Comparison of ENCODE assay signal across 1 cellular context in the genomic region with DNA sequence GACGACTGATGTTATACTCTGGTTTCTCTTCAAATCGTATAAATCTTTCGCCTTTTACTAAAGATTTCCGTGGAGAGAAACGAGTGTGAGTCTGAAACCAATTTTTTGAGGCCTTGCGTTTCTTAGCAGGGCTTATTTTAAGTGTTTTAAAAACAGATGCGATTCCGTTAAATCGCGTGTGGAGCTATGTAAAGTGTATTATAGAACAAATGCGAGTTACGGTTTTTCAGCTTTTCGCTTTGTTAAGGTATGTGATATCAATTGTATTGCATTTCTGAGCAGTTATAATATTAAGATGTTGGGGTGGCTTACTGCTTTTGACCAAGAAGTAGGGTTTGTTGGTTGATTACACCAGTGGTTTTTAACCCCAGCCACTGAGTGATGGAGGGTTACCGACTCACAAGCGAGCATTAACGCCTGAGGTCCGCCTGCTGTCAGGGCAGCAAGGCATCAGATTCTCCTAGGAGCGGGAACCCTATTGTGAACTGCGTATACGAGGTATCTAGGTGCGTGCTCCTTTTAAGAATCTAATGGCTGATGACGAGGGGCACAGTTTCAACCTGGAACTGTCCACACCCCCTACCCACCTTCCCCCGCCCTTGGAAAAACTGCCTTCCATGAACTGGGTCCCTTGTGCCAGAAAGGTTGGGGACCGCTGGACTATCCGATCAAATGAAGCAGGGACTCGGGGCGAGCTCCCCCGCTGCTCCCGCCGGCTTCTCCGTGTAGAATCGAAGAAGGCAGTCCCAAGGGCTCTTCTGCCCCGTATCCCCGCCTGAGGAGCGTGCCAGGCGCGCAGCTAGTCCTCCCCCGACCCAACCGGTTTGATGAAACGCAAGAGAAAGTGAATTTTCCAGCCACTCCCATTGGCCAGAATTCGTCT.
TF ChIP-seq lines count a peak whose summit lies in the region.

No MANE protein-coding gene starts in this region.

TF ChIP-seq in HEK293, 187 proteins besides CTCF, POLR2A, EP300 and RAD21 (continued from another document and continues in another):
- TF ChIP-seq, protein P1, sequence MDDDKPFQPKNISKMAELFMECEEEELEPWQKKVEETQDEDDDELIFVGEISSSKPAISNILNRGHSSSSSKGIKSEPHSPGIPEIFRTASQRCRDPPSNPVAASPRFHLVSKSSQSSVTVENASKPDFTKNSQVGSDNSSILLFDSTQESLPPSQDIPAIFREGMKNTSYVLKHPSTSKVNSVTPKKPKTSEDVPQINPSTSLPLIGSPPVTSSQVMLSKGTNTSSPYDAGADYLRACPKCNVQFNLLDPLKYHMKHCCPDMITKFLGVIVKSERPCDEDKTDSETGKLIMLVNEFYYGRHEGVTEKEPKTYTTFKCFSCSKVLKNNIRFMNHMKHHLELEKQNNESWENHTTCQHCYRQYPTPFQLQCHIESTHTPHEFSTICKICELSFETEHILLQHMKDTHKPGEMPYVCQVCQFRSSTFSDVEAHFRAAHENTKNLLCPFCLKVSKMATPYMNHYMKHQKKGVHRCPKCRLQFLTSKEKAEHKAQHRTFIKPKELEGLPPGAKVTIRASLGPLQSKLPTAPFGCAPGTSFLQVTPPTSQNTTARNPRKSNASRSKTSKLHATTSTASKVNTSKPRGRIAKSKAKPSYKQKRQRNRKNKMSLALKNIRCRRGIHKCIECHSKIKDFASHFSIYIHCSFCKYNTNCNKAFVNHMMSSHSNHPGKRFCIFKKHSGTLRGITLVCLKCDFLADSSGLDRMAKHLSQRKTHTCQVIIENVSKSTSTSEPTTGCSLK (tag by site-specific recombination; IDR thresholded peaks at IDR 0.05) = no peak
- TF ChIP-seq ZNF777 (tag by site-specific recombination; IDR thresholded peaks at IDR 0.05; ENCODE audit: borderline replicate concordance) = no peak
- no peak for TF ChIP-seq ZNF514 (tag by site-specific recombination; IDR thresholded peaks at IDR 0.05)
- TF ChIP-seq ZNF560 (tag by site-specific recombination; IDR thresholded peaks at IDR 0.05; ENCODE audit: borderline replicate concordance) = no peak
- TF ChIP-seq ZNF426 (tag by site-specific recombination; IDR thresholded peaks at IDR 0.05) = no peak
- TF ChIP-seq ZNF114 (tag by site-specific recombination; IDR thresholded peaks at IDR 0.05) = no peak
- TF ChIP-seq, protein P2, sequence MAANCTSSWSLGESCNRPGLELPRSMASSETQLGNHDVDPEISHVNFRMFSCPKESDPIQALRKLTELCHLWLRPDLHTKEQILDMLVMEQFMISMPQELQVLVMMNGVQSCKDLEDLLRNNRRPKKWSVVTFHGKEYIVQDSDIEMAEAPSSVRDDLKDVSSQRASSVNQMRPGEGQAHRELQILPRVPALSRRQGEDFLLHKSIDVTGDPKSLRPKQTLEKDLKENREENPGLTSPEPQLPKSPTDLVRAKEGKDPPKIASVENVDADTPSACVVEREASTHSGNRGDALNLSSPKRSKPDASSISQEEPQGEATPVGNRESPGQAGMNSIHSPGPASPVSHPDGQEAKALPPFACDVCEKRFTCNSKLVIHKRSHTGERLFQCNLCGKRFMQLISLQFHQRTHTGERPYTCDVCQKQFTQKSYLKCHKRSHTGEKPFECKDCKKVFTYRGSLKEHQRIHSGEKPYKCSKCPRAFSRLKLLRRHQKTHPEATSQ (tag by site-specific recombination; IDR thresholded peaks at IDR 0.05) = no peak
- TF ChIP-seq ZFP69B (tag by site-specific recombination; IDR thresholded peaks at IDR 0.05) = no peak
- no peak for TF ChIP-seq ZNF76 (tag by site-specific recombination; IDR thresholded peaks at IDR 0.05; ENCODE audit: borderline replicate concordance, low read depth)
- TF ChIP-seq ZNF394 (tag by site-specific recombination; IDR thresholded peaks at IDR 0.05; ENCODE audit: borderline replicate concordance) = peak; percentile 71
- no peak for TF ChIP-seq ZNF16 (tag by site-specific recombination; IDR thresholded peaks at IDR 0.05; ENCODE audit: low read depth)
- no peak for TF ChIP-seq ZNF221 (tag by site-specific recombination; IDR thresholded peaks at IDR 0.05; ENCODE audit: borderline replicate concordance)
- TF ChIP-seq MYNN (tag by site-specific recombination; IDR thresholded peaks at IDR 0.05; ENCODE audit: borderline replicate concordance) = no peak
- TF ChIP-seq ZNF561 (tag by site-specific recombination; IDR thresholded peaks at IDR 0.05; ENCODE audit: borderline replicate concordance) = 0 out of 2 replicates have a peak, but pooled peaks have one; percentile 21
- no peak for TF ChIP-seq KLF7 (tag by site-specific recombination; IDR thresholded peaks at IDR 0.05; ENCODE audit: borderline replicate concordance)
- TF ChIP-seq ZNF202 (tag by site-specific recombination; IDR thresholded peaks at IDR 0.05; ENCODE audit: borderline replicate concordance) = no peak
- TF ChIP-seq ZNF548 (tag by site-specific recombination; IDR thresholded peaks at IDR 0.05) = no peak
- no peak for TF ChIP-seq ZBTB1 (tag by site-specific recombination; IDR thresholded peaks at IDR 0.05)
- no peak for TF ChIP-seq ZNF776 (tag by site-specific recombination; IDR thresholded peaks at IDR 0.05; ENCODE audit: borderline replicate concordance)
- TF ChIP-seq, protein P3, sequence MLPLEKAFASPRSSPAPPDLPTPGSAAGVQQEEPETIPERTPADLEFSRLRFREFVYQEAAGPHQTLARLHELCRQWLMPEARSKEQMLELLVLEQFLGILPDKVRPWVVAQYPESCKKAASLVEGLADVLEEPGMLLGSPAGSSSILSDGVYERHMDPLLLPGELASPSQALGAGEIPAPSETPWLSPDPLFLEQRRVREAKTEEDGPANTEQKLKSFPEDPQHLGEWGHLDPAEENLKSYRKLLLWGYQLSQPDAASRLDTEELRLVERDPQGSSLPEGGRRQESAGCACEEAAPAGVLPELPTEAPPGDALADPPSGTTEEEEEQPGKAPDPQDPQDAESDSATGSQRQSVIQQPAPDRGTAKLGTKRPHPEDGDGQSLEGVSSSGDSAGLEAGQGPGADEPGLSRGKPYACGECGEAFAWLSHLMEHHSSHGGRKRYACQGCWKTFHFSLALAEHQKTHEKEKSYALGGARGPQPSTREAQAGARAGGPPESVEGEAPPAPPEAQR (tag by site-specific recombination; IDR thresholded peaks at IDR 0.05) = no peak
- TF ChIP-seq ZBTB7A (tag by site-specific recombination; IDR thresholded peaks at IDR 0.05; ENCODE audit: low read depth) = no peak; the same call in 1 of the 2 replicates
- no peak for TF ChIP-seq ZNF155 (tag by site-specific recombination; IDR thresholded peaks at IDR 0.05)
- TF ChIP-seq, protein P4, sequence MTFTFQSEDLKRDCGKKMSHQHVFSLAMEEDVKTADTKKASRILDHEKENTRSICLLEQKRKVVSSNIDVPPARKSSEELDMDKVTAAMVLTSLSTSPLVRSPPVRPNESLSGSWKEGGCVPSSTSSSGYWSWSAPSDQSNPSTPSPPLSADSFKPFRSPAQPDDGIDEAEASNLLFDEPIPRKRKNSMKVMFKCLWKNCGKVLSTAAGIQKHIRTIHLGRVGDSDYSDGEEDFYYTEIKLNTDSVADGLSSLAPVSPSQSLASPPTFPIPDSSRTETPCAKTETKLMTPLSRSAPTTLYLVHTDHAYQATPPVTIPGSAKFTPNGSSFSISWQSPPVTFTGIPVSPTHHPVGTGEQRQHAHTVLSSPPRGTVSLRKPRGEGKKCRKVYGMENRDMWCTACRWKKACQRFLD (tag by site-specific recombination; IDR thresholded peaks at IDR 0.05) = no peak
- no peak for TF ChIP-seq ZNF266 (tag by site-specific recombination; IDR thresholded peaks at IDR 0.05; ENCODE audit: low read depth)
- peak; percentile 51; the same call in 1 of the 2 replicates for TF ChIP-seq MZF1 (tag by site-specific recombination; IDR thresholded peaks at IDR 0.05; ENCODE audit: borderline replicate concordance)
- TF ChIP-seq, protein P5, sequence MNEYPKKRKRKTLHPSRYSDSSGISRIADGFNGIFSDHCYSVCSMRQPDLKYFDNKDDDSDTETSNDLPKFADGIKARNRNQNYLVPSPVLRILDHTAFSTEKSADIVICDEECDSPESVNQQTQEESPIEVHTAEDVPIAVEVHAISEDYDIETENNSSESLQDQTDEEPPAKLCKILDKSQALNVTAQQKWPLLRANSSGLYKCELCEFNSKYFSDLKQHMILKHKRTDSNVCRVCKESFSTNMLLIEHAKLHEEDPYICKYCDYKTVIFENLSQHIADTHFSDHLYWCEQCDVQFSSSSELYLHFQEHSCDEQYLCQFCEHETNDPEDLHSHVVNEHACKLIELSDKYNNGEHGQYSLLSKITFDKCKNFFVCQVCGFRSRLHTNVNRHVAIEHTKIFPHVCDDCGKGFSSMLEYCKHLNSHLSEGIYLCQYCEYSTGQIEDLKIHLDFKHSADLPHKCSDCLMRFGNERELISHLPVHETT (tag by site-specific recombination; IDR thresholded peaks at IDR 0.05) = no peak
- TF ChIP-seq ZNF843 (tag by site-specific recombination; IDR thresholded peaks at IDR 0.05) = peak; percentile 29
- TF ChIP-seq ZNF341 (tag by site-specific recombination; IDR thresholded peaks at IDR 0.05; ENCODE audit: low read depth) = peak; percentile 91
- TF ChIP-seq ZNF223 (tag by site-specific recombination; IDR thresholded peaks at IDR 0.05) = no peak
- peak; percentile 82 for TF ChIP-seq ZNF629 (tag by site-specific recombination; IDR thresholded peaks at IDR 0.05)
- no peak for TF ChIP-seq ZNF544 (tag by site-specific recombination; IDR thresholded peaks at IDR 0.05)
- TF ChIP-seq ZNF175 (tag by site-specific recombination; IDR thresholded peaks at IDR 0.05) = no peak
- no peak for TF ChIP-seq ZNF416 (tag by site-specific recombination; IDR thresholded peaks at IDR 0.05)
- TF ChIP-seq SCRT2 (tag by site-specific recombination; IDR thresholded peaks at IDR 0.05) = no peak
- no peak for TF ChIP-seq ZNF133 (tag by site-specific recombination; IDR thresholded peaks at IDR 0.05)
- TF ChIP-seq, protein P6, sequence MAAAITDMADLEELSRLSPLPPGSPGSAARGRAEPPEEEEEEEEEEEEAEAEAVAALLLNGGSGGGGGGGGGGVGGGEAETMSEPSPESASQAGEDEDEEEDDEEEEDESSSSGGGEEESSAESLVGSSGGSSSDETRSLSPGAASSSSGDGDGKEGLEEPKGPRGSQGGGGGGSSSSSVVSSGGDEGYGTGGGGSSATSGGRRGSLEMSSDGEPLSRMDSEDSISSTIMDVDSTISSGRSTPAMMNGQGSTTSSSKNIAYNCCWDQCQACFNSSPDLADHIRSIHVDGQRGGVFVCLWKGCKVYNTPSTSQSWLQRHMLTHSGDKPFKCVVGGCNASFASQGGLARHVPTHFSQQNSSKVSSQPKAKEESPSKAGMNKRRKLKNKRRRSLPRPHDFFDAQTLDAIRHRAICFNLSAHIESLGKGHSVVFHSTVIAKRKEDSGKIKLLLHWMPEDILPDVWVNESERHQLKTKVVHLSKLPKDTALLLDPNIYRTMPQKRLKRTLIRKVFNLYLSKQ (tag by site-specific recombination; IDR thresholded peaks at IDR 0.05; ENCODE audit: borderline replicate concordance) = no peak
- TF ChIP-seq BCL11B (tag by site-specific recombination; IDR thresholded peaks at IDR 0.05; ENCODE audit: low read depth) = peak; percentile 92
- peak; percentile 58; the same call in 1 of the 2 replicates for TF ChIP-seq KLF9 (tag by site-specific recombination; IDR thresholded peaks at IDR 0.05; ENCODE audit: low read depth)
- TF ChIP-seq ZNF112 (tag by site-specific recombination; IDR thresholded peaks at IDR 0.05) = no peak
- TF ChIP-seq, protein P7, sequence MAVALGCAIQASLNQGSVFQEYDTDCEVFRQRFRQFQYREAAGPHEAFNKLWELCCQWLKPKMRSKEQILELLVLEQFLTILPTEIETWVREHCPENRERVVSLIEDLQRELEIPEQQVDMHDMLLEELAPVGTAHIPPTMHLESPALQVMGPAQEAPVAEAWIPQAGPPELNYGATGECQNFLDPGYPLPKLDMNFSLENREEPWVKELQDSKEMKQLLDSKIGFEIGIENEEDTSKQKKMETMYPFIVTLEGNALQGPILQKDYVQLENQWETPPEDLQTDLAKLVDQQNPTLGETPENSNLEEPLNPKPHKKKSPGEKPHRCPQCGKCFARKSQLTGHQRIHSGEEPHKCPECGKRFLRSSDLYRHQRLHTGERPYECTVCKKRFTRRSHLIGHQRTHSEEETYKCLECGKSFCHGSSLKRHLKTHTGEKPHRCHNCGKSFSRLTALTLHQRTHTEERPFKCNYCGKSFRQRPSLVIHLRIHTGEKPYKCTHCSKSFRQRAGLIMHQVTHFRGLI (tag by site-specific recombination; IDR thresholded peaks at IDR 0.05) = no peak; the same call in 1 of the 2 replicates
- TF ChIP-seq, protein P8, sequence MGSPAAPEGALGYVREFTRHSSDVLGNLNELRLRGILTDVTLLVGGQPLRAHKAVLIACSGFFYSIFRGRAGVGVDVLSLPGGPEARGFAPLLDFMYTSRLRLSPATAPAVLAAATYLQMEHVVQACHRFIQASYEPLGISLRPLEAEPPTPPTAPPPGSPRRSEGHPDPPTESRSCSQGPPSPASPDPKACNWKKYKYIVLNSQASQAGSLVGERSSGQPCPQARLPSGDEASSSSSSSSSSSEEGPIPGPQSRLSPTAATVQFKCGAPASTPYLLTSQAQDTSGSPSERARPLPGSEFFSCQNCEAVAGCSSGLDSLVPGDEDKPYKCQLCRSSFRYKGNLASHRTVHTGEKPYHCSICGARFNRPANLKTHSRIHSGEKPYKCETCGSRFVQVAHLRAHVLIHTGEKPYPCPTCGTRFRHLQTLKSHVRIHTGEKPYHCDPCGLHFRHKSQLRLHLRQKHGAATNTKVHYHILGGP (tag by site-specific recombination; IDR thresholded peaks at IDR 0.05) = 0 out of 2 replicates have a peak, but pooled peaks have one; percentile 4
- TF ChIP-seq ZFP41 (tag by site-specific recombination; IDR thresholded peaks at IDR 0.05; ENCODE audit: borderline replicate concordance) = no peak
- peak; percentile 58; the same call in 1 of the 2 replicates for TF ChIP-seq ZSCAN23 (tag by site-specific recombination; IDR thresholded peaks at IDR 0.05)
- TF ChIP-seq ZBTB21 (tag by site-specific recombination; IDR thresholded peaks at IDR 0.05) = no peak
- no peak for TF ChIP-seq ZNF311 (tag by site-specific recombination; IDR thresholded peaks at IDR 0.05; ENCODE audit: borderline replicate concordance)
- peak; percentile 44; the same call in 1 of the 2 replicates for TF ChIP-seq ZNF366 (tag by site-specific recombination; conservative IDR thresholded peaks at IDR 0.05)
- TF ChIP-seq ZNF670 (tag by site-specific recombination; IDR thresholded peaks at IDR 0.05; ENCODE audit: low read depth) = no peak
- no peak for TF ChIP-seq ZNF248 (tag by site-specific recombination; IDR thresholded peaks at IDR 0.05)
- no peak for TF ChIP-seq ZNF830 (tag by site-specific recombination; IDR thresholded peaks at IDR 0.05; ENCODE audit: low read depth)
- TF ChIP-seq PRDM1 (tag by site-specific recombination; IDR thresholded peaks at IDR 0.05) = no peak
- no peak for TF ChIP-seq ZSCAN30 (tag by site-specific recombination; IDR thresholded peaks at IDR 0.05)
- no peak for TF ChIP-seq ZNF292 (tag by site-specific recombination; IDR thresholded peaks at IDR 0.05; ENCODE audit: borderline replicate concordance, low read depth)
- TF ChIP-seq, protein P9, sequence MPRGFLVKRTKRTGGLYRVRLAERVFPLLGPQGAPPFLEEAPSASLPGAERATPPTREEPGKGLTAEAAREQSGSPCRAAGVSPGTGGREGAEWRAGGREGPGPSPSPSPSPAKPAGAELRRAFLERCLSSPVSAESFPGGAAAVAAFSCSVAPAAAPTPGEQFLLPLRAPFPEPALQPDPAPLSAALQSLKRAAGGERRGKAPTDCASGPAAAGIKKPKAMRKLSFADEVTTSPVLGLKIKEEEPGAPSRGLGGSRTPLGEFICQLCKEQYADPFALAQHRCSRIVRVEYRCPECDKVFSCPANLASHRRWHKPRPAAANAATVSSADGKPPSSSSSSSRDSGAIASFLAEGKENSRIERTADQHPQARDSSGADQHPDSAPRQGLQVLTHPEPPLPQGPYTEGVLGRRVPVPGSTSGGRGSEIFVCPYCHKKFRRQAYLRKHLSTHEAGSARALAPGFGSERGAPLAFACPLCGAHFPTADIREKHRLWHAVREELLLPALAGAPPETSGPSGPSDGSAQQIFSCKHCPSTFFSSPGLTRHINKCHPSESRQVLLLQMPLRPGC (tag by site-specific recombination; IDR thresholded peaks at IDR 0.05) = peak; percentile 2; the same call in 1 of the 2 replicates
